ENCODE assay signal across 8 cellular contexts in the genomic region with DNA sequence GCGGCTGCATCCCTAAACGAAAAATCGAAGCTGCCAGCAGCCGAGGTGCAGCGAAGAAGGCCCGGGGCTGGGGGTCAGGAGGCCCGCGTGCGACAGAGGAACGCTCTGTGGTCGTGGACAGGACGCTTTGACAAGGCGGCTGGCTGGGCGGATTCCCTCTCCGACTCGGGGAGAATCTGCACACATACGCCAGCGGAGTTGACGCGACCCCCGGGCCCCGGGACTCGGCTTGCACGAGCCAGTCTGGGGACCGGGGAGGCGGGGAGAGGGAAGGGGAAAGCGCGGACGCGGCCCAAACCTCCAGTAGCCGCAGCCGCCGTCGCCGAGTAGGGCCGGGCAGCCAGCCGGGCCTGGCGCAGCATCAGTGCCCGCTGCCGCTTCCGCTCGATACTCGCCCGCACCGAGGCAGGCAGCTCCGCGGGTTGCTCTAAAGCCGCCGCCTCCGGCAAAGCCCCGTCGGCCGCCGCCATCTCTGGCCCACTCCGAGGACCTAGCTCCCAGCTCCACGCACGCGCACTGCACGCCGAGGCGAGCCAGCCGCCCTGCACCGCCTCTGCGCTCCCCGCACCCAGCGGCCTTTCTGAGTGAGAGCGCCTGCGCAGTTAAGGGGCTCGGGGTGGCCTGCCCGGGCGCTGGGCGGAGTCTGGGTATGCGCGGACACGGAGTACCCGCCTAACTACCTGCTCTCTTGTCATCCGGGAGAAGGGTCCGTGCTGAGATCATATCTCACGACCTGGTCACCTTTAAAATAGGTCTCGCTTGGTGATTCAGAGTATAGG. TPM values are rescaled to one million over a fixed set of nuclear protein-coding genes. Genes with fewer than 3 reads are reported as not detected.
DNase-seq lines count a peak whose midpoint lies in the region; ATAC-seq and TF ChIP-seq lines count a peak whose summit lies in the region.

TSS of gene XPA (minus strand) at position 518 of the 779 bp plus-strand sequence. CDS start at position 470, 48 bp downstream.

- 0 to 5% methylated on average over 3 to 8 of the region's 80 CpGs for WGBS in gastroesophageal sphincter (ENCODE audit: low coverage in 1 of 2), 2 donors

- no peak for TF ChIP-seq CTCF in gastroesophageal sphincter (IDR thresholded peaks at IDR 0.05)

- CTCF ChIA-PET in HEK293T (lab: Yijun Ruan, JAX): interaction anchor here (0.7 kb wide), 1 partner anchor 9 kb away, joined by 3 read pairs; no protein-coding TSS in a partner anchor
- CTCF ChIA-PET in activated naive CD4-positive, alpha-beta T cell treated with anti-CD3 and anti-CD28 coated beads for 36 hours (lab: Charles Lee): interaction anchor here (0.6 to 1.5 kb wide), 10 partner anchors 9 to 210 kb away, joined by 3 to 6 read pairs (median 3); partner anchors contain the start of genes FOXE1, NCBP1 and TSTD2

- H3K27me3 ChIP-seq in gastroesophageal sphincter: no peaks in the 10 kb centered on the region

- intact Hi-C loops in activated naive CD4-positive, alpha-beta T cell treated with anti-CD3 and anti-CD28 coated beads for 36 hours (cut with micrococcal nuclease): loop anchor here (1.0 kb wide), 2 partner anchors 30 to 64 kb away; partner anchors contain the start of genes NCBP1 and TSTD2

- H3K27ac Mint-ChIP-seq in activated naive CD4-positive, alpha-beta T cell treated with anti-CD3 and anti-CD28 coated beads for 36 hours: peak within 1 kb of the TSS; percentile 92

- TF ChIP-seq POLR2A in gastroesophageal sphincter (IDR thresholded peaks at IDR 0.05): peak; percentile 91 to 93

- peak; percentile 57 for DNase-seq in GM04503 (ENCODE audit: low read depth)
- DNase-seq in HEK293T (ENCODE audit: extremely low spot score): peak; percentile 99
- DNase-seq in MV-4-11 (lab: John Stamatoyannopoulos, UW): peak; percentile 89
- DNase-seq in SK-N-DZ (ENCODE audit: low spot score): peak; percentile 94
- DNase-seq in activated naive CD4-positive, alpha-beta T cell treated with anti-CD3 and anti-CD28 coated beads for 36 hours: peak; percentile 97
- peak; percentile 40 for DNase-seq in non-pigmented ciliary epithelial cell (ENCODE audit: low read depth)
- peak; percentile 69 to 98 (median 92) for DNase-seq in substantia nigra (lab: John Stamatoyannopoulos, UW)

- H3K9me3 Mint-ChIP-seq in activated naive CD4-positive, alpha-beta T cell treated with anti-CD3 and anti-CD28 coated beads for 36 hours: no peaks in the 10 kb centered on the region

- no peak for TF ChIP-seq EP300 in gastroesophageal sphincter (IDR thresholded peaks at IDR 0.05)

- H3K4me1 Mint-ChIP-seq in activated naive CD4-positive, alpha-beta T cell treated with anti-CD3 and anti-CD28 coated beads for 36 hours (ENCODE audit: low read depth): peaks cover 55% of the 10 kb centered on the region

- POLR2A ChIA-PET in HEK293T (lab: Yijun Ruan, JAX): interaction anchor here (0.8 to 2.9 kb wide), 10 partner anchors 9 to 225 kb away, joined by 3 to 14 read pairs (median 4); partner anchors contain the start of genes NCBP1, TRMO and TSTD2

- peak within 1 kb of the TSS; percentile 77 to 96 (median 92) for H3K27ac ChIP-seq in gastroesophageal sphincter
- peak within 1 kb of the TSS; percentile 77 for H3K27ac ChIP-seq in substantia nigra (ENCODE audit: low read depth, low read length, poor library complexity, severe bottlenecking)

- no peaks in the 10 kb centered on the region for H3K27me3 Mint-ChIP-seq in activated naive CD4-positive, alpha-beta T cell treated with anti-CD3 and anti-CD28 coated beads for 36 hours (ENCODE audit: low read depth)

- H3K9me3 ChIP-seq in gastroesophageal sphincter: no peaks in the 10 kb centered on the region

- peaks cover 0 to 9% of the 10 kb centered on the region in 2 donors for H3K36me3 ChIP-seq in gastroesophageal sphincter

- peak; percentile 99 for ATAC-seq in gastroesophageal sphincter

- H3K4me1 ChIP-seq in gastroesophageal sphincter: peaks cover 3 to 50% (median 16%) of the 10 kb centered on the region in 3 donors

- peak within 1 kb of the TSS; percentile 88 for H3K4me3 Mint-ChIP-seq in activated naive CD4-positive, alpha-beta T cell treated with anti-CD3 and anti-CD28 coated beads for 36 hours

- H3K36me3 Mint-ChIP-seq in activated naive CD4-positive, alpha-beta T cell treated with anti-CD3 and anti-CD28 coated beads for 36 hours (ENCODE audit: low read depth): peaks cover 1% of the 10 kb centered on the region

- H3K4me3 ChIP-seq in gastroesophageal sphincter: peak within 1 kb of the TSS; percentile 83 to 94

TF ChIP-seq in HEK293T, 16 proteins besides CTCF, POLR2A, EP300 and RAD21:
- TF ChIP-seq ELF4 (IDR thresholded peaks at IDR 0.05) (peak; percentile 33; the same call in 1 of the 2 replicates), FOXA1 (IDR thresholded peaks at IDR 0.05) (no peak), ARNT (IDR thresholded peaks at IDR 0.05) (no peak)

RNA-seq across cellular contexts. Expression of gene XPA, which starts in this region (rescaled TPM):
- 7.3 and 11.1 TPM in 2 replicates for polyA plus RNA-seq in SK-N-DZ (2014; cell fraction: cytosol; rRNA removed)
- 6.5 and 6.8 TPM in 2 replicates for polyA plus RNA-seq in SK-N-DZ (2014; cell fraction: nucleus; rRNA removed)
- total RNA-seq in activated naive CD4-positive, alpha-beta T cell treated with anti-CD3 and anti-CD28 coated beads for 36 hours: 1 to 10 TPM; 5.8 to 6.0 TPM
- total RNA-seq in gastroesophageal sphincter: 10 to 100 TPM; 24.2 to 27.6 (median 25.8) TPM

Comparison
In these comparisons a context has a peak if more than half of its experiments do, and no peak if none do; other contexts are left out.
1. Peak in every context shown above with its lines: DNase-seq, ATAC-seq, H3K4me3 ChIP-seq and H3K27ac ChIP-seq.
2. DNase-seq: peak in every context shown above with its lines; median percentile 99 in HEK293T; 97 in activated naive CD4-positive, alpha-beta T cell treated with anti-CD3 and anti-CD28 coated beads for 36 hours; 94 in SK-N-DZ; 92 in substantia nigra; 89 in MV-4-11; 57 in GM04503; 40 in non-pigmented ciliary epithelial cell.